ENCODE assay signal across 8 cellular contexts in genomic region chr19:45468159-45468651, GRCh38. TPM values are rescaled to one million over a fixed set of nuclear protein-coding genes. Genes with fewer than 3 reads are reported as not detected.
DNase-seq lines count a peak whose midpoint lies in the region; ATAC-seq, FAIRE-seq and TF ChIP-seq lines count a peak whose summit lies in the region.

No MANE protein-coding gene starts in this region.

- H3K36me3 Mint-ChIP-seq in astrocyte (ENCODE audit: low read depth, unreplicated experiment), result peaks cover 3% of the 10 kb centered on the region

- TF ChIP-seq POLR2A in stomach (IDR thresholded peaks at IDR 0.05), result no peak

- no peaks in the 10 kb centered on the region for H3K9me3 Mint-ChIP-seq in astrocyte (ENCODE audit: unreplicated experiment)

- no peaks in the 10 kb centered on the region for H3K79me2 ChIP-seq in astrocyte (ENCODE audit: insufficient read depth, low read length)

- peak overlapping the region; percentile 96 for H3K9ac ChIP-seq in astrocyte (ENCODE audit: low read length)

- peak overlapping the region; percentile 93 for H3K27ac ChIP-seq in astrocyte (ENCODE audit: low read depth, low read length)
- peak overlapping the region; percentile 93 to 99 (median 96) for H3K27ac ChIP-seq in stomach

- peak; percentile 61 for DNase-seq in OCI-M1 (lab: John Stamatoyannopoulos, UW)
- no peak for DNase-seq in astrocyte (ENCODE audit: low read depth)
- no peak for DNase-seq in kidney epithelial cell (ENCODE audit: low read depth)
- DNase-seq in stomach, result peak; percentile 35
- DNase-seq in NCI-H1694 (lab: John Stamatoyannopoulos, UW), result no peak

- WGBS in stomach, 5 donors, result 0 to 1% (median 0%) methylated on average over 26 to 31 of the region's 31 CpGs

- H3K4me3 ChIP-seq in GM12875 (ENCODE audit: low read depth, low read length), result peak overlapping the region; percentile 88
- peak overlapping the region; percentile 76 for H3K4me3 ChIP-seq in astrocyte (ENCODE audit: insufficient read depth, low read depth, low read length)
- H3K4me3 ChIP-seq in kidney epithelial cell (ENCODE audit: low read depth, low read length), result peak overlapping the region; percentile 59
- H3K4me3 ChIP-seq in stomach, result peak overlapping the region; percentile 56 to 78 (median 70)

- peaks cover 26% of the 10 kb centered on the region for H4K20me1 ChIP-seq in astrocyte (ENCODE audit: insufficient read depth, low read length)

- H3K4me1 ChIP-seq in astrocyte (ENCODE audit: insufficient read depth, low read length) (peaks cover 30% of the 10 kb centered on the region), stomach (peaks cover 22 to 51% (median 41%) of the 10 kb centered on the region in 4 donors)

- no peak for TF ChIP-seq CTCF in GM12875 (IDR thresholded peaks at IDR 0.05; ENCODE audit: borderline replicate concordance, insufficient read depth, low read depth, low read length)
- TF ChIP-seq CTCF in astrocyte (IDR thresholded peaks at IDR 0.05; ENCODE audit: insufficient read depth, low read depth, low read length), result no peak
- TF ChIP-seq CTCF in kidney epithelial cell (IDR thresholded peaks at IDR 0.05; ENCODE audit: insufficient read depth, low read length, poor library complexity, severe bottlenecking), result no peak
- no peak for TF ChIP-seq CTCF in stomach (IDR thresholded peaks at IDR 0.05)

- ATAC-seq in HG03342 (IDR thresholded peaks at IDR 0.05; ENCODE audit: unreplicated experiment) (no peak), HG03025 (IDR thresholded peaks at IDR 0.05; ENCODE audit: low FRiP score, unreplicated experiment) (no peak)

- intact Hi-C loops in stomach (cut with DNase I; ENCODE audit: low total_unique reads), result no loop called here

- H3K4me1 Mint-ChIP-seq in astrocyte (ENCODE audit: low read depth, unreplicated experiment), result peaks cover 10% of the 10 kb centered on the region

- no peak for FAIRE-seq in astrocyte (lab: Jason Lieb, UNC)

- H3K27me3 ChIP-seq in astrocyte (ENCODE audit: insufficient read depth, low read length) (no peaks in the 10 kb centered on the region), kidney epithelial cell (ENCODE audit: control insufficient read depth, insufficient read depth, low read length) (no peaks in the 10 kb centered on the region), stomach (peaks cover 0 to 22% (median 15%) of the 10 kb centered on the region in 3 donors)

- H3K4me3 Mint-ChIP-seq in astrocyte (ENCODE audit: unreplicated experiment), result peak overlapping the region; percentile 88

- H2AFZ ChIP-seq in astrocyte (ENCODE audit: low read depth, low read length), result no peak overlapping the region

- H3K9me3 ChIP-seq in astrocyte (ENCODE audit: insufficient read depth, low read depth, low read length), result no peaks in the 10 kb centered on the region
- no peaks in the 10 kb centered on the region for H3K9me3 ChIP-seq in stomach

- H3K4me2 ChIP-seq in astrocyte (ENCODE audit: low read length), result peak overlapping the region; percentile 97

- H3K27me3 Mint-ChIP-seq in astrocyte (ENCODE audit: low read depth, unreplicated experiment), result no peaks in the 10 kb centered on the region

- no peaks in the 10 kb centered on the region for H3K36me3 ChIP-seq in astrocyte (ENCODE audit: insufficient read depth, low read length)
- H3K36me3 ChIP-seq in kidney epithelial cell (ENCODE audit: control insufficient read depth, insufficient read depth, low read length), result no peaks in the 10 kb centered on the region
- peaks cover 0 to 27% (median 0%) of the 10 kb centered on the region in 4 donors for H3K36me3 ChIP-seq in stomach

- peak overlapping the region; percentile 97 for H3K27ac Mint-ChIP-seq in astrocyte (ENCODE audit: unreplicated experiment)

- TF ChIP-seq EP300 in stomach (IDR thresholded peaks at IDR 0.05), result no peak

RNA-seq across cellular contexts. Expression of gene FOSB, which starts 0.4 kb away (rescaled TPM):
- 8.2 and 13.3 TPM in 2 replicates for total RNA-seq in astrocyte
- total RNA-seq in kidney epithelial cell, result 1.6 and 5.3 TPM in 2 replicates
- 10 to 100 TPM in 2 of 5 donors, 1 to 10 TPM in 3; 1.2 to 76.8 (median 5.5) TPM for total RNA-seq in stomach
- 10 to 100 TPM in 2 of 3 donors, 1 to 10 TPM in 1; 6.9 to 20.9 (median 11.1) TPM for polyA plus RNA-seq in stomach

RNA-seq across cellular contexts. Expression of gene RTN2, which starts 28.6 kb away (rescaled TPM):
- total RNA-seq in astrocyte (29.1 and 35.3 TPM in 2 replicates), kidney epithelial cell (13.4 and 18.5 TPM in 2 replicates), stomach (10 to 100 TPM in 2 of 5 donors, 1 to 10 TPM in 2, not detected in 1; 2.0 to 37.3 (median 10.6) TPM)
- 1 to 10 TPM; 4.7 to 9.3 (median 7.9) TPM for polyA plus RNA-seq in stomach

RNA-seq across cellular contexts. Expression of gene PPM1N, which starts 30.0 kb away (rescaled TPM):
- 0.67 and 1.3 TPM in 2 replicates for total RNA-seq in astrocyte
- total RNA-seq in kidney epithelial cell, result 0.48 TPM in 1 of 2 replicates, not detected in the other
- total RNA-seq in stomach, result 1 to 10 TPM in 1 of 5 donors, under 1 TPM in 1, not detected in 3; 0.92 to 1.6 TPM
- polyA plus RNA-seq in stomach, result 1 to 10 TPM; 1.9 to 5.2 (median 4.9) TPM

RNA-seq across cellular contexts. Expression of gene VASP, which starts 39.1 kb away (rescaled TPM):
- total RNA-seq in astrocyte (205 and 222 TPM in 2 replicates), kidney epithelial cell (228 and 248 TPM in 2 replicates), stomach (100 to 1,000 TPM in 3 of 5 donors, 10 to 100 TPM in 2; 48.4 to 280 (median 119) TPM)
- polyA plus RNA-seq in stomach, result 100 to 1,000 TPM in 1 of 3 donors, 10 to 100 TPM in 2; 62.8 to 149 (median 76.0) TPM

RNA-seq across cellular contexts. Expression of gene ERCC1, which starts 44.5 kb away (rescaled TPM):
- total RNA-seq in astrocyte (67.5 and 70.4 TPM in 2 replicates), kidney epithelial cell (67.1 and 79.5 TPM in 2 replicates), stomach (10 to 100 TPM in 4 of 5 donors, 1 to 10 TPM in 1; 7.8 to 79.3 (median 36.9) TPM)
- polyA plus RNA-seq in stomach, result 10 to 100 TPM; 53.9 to 66.9 (median 54.6) TPM

Comparison
In these comparisons a context has a peak if more than half of its experiments do, and no peak if none do; other contexts are left out.
1. DNase-seq: peak in OCI-M1 (single experiment) and stomach (single experiment); none in astrocyte (single experiment), kidney epithelial cell (single experiment) and NCI-H1694 (single experiment).
2. Peak in every context shown above with its lines, with median percentiles within 50 percentile points of each other: H3K4me3 ChIP-seq.